ENCODE assay signal across 1 cellular context in the genomic region with DNA sequence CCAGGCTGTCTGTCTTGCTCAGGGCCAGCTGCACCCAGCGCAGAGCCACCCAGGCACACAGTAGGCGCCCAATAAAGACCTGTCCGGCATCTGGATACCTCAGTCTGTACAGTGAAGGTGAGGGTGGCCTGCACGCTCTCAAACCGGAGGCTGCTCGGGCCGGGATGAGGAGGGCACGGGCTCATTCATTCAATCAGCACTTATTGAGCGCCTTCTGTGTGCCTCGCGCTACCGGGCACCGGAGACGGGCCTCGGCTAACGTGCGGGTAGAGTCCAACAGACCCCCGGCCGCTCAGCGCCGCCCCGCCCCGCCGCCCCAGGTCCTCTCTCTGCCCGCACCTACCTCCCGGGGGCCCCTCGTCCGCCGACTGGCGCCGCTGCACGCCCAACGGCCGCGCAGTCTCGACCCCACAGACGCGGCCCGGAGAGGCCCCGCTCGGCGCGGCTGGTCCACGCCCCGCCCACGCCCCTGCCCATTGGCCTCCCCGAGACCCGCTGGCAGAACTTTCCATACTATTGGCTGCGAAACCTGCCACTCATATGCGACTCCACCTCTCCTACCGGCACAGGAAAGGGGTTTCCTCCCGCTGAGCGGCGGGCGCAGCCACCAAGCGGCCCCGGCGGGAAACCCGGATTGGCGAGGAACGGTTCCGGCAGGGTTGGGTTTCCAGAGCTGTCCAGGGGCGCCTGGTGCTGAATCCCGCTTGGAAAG.
TF ChIP-seq lines count a peak whose summit lies in the region.

A gene with protein sequence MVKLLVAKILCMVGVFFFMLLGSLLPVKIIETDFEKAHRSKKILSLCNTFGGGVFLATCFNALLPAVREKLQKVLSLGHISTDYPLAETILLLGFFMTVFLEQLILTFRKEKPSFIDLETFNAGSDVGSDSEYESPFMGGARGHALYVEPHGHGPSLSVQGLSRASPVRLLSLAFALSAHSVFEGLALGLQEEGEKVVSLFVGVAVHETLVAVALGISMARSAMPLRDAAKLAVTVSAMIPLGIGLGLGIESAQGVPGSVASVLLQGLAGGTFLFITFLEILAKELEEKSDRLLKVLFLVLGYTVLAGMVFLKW (minus strand): TSS at position 416 of the 712 bp plus-strand sequence. CDS start 2,760 bp downstream, outside the sequence.

TF ChIP-seq in WTC11, 78 proteins besides CTCF, POLR2A, EP300 and RAD21 (continued from another document and continues in another):
- TF ChIP-seq, protein P1, sequence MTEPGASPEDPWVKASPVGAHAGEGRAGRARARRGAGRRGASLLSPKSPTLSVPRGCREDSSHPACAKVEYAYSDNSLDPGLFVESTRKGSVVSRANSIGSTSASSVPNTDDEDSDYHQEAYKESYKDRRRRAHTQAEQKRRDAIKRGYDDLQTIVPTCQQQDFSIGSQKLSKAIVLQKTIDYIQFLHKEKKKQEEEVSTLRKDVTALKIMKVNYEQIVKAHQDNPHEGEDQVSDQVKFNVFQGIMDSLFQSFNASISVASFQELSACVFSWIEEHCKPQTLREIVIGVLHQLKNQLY (CRISPR knock-in tag; IDR thresholded peaks at IDR 0.05): no peak
- TF ChIP-seq, protein P2, sequence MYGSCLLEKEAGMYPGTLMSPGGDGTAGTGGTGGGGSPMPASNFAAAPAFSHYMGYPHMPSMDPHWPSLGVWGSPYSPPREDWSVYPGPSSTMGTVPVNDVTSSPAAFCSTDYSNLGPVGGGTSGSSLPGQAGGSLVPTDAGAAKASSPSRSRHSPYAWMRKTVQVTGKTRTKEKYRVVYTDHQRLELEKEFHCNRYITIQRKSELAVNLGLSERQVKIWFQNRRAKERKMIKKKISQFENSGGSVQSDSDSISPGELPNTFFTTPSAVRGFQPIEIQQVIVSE (CRISPR knock-in tag; IDR thresholded peaks at IDR 0.05; ENCODE audit: borderline replicate concordance): no peak
- TF ChIP-seq CREB1 (CRISPR knock-in tag; IDR thresholded peaks at IDR 0.05) (peak; percentile 96), ZNF317 (CRISPR knock-in tag; IDR thresholded peaks at IDR 0.05; ENCODE audit: borderline replicate concordance, low read depth) (peak; percentile 73; the same call in 1 of the 2 replicates), GRHL2 (CRISPR knock-in tag; IDR thresholded peaks at IDR 0.05; ENCODE audit: insufficient replicate concordance, severe bottlenecking) (no peak), ZNF138 (CRISPR knock-in tag; conservative IDR thresholded peaks at IDR 0.05) (peak; percentile 96), MXD4 (CRISPR knock-in tag; IDR thresholded peaks at IDR 0.05; ENCODE audit: borderline replicate concordance) (peak; percentile 93), TP53 (CRISPR knock-in tag; IDR thresholded peaks at IDR 0.05) (peak; percentile 98), ZNF232 (CRISPR knock-in tag; IDR thresholded peaks at IDR 0.05) (peak; percentile 91; the same call in 1 of the 2 replicates), PRRX2 (CRISPR knock-in tag; IDR thresholded peaks at IDR 0.05) (0 out of 2 replicates have a peak, but pooled peaks have one; percentile 79), ETV6 (CRISPR knock-in tag; IDR thresholded peaks at IDR 0.05) (peak; percentile 99), NFE2L1 (CRISPR knock-in tag; IDR thresholded peaks at IDR 0.05) (peak; percentile 96), NFATC4 (CRISPR knock-in tag; IDR thresholded peaks at IDR 0.05) (no peak), JAZF1 (CRISPR knock-in tag; IDR thresholded peaks at IDR 0.05) (no peak), MYBL2 (CRISPR knock-in tag; IDR thresholded peaks at IDR 0.05) (peak; percentile 93), ZNF416 (CRISPR knock-in tag; IDR thresholded peaks at IDR 0.05) (no peak), KAT7 (CRISPR knock-in tag; IDR thresholded peaks at IDR 0.05; ENCODE audit: borderline replicate concordance) (peak; percentile 87; the same call in 1 of the 2 replicates), NR3C1 (CRISPR knock-in tag; conservative IDR thresholded peaks at IDR 0.05; ENCODE audit: low read depth) (peak; percentile 98), ZNF219 (CRISPR knock-in tag; IDR thresholded peaks at IDR 0.05; ENCODE audit: borderline replicate concordance) (peak; percentile 97), HMGA2 (CRISPR knock-in tag; IDR thresholded peaks at IDR 0.05) (no peak)
- TF ChIP-seq, protein P3, sequence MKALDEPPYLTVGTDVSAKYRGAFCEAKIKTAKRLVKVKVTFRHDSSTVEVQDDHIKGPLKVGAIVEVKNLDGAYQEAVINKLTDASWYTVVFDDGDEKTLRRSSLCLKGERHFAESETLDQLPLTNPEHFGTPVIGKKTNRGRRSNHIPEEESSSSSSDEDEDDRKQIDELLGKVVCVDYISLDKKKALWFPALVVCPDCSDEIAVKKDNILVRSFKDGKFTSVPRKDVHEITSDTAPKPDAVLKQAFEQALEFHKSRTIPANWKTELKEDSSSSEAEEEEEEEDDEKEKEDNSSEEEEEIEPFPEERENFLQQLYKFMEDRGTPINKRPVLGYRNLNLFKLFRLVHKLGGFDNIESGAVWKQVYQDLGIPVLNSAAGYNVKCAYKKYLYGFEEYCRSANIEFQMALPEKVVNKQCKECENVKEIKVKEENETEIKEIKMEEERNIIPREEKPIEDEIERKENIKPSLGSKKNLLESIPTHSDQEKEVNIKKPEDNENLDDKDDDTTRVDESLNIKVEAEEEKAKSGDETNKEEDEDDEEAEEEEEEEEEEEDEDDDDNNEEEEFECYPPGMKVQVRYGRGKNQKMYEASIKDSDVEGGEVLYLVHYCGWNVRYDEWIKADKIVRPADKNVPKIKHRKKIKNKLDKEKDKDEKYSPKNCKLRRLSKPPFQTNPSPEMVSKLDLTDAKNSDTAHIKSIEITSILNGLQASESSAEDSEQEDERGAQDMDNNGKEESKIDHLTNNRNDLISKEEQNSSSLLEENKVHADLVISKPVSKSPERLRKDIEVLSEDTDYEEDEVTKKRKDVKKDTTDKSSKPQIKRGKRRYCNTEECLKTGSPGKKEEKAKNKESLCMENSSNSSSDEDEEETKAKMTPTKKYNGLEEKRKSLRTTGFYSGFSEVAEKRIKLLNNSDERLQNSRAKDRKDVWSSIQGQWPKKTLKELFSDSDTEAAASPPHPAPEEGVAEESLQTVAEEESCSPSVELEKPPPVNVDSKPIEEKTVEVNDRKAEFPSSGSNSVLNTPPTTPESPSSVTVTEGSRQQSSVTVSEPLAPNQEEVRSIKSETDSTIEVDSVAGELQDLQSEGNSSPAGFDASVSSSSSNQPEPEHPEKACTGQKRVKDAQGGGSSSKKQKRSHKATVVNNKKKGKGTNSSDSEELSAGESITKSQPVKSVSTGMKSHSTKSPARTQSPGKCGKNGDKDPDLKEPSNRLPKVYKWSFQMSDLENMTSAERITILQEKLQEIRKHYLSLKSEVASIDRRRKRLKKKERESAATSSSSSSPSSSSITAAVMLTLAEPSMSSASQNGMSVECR (CRISPR knock-in tag; IDR thresholded peaks at IDR 0.05; ENCODE audit: borderline replicate concordance): peak; percentile 99
- TF ChIP-seq, protein P4, sequence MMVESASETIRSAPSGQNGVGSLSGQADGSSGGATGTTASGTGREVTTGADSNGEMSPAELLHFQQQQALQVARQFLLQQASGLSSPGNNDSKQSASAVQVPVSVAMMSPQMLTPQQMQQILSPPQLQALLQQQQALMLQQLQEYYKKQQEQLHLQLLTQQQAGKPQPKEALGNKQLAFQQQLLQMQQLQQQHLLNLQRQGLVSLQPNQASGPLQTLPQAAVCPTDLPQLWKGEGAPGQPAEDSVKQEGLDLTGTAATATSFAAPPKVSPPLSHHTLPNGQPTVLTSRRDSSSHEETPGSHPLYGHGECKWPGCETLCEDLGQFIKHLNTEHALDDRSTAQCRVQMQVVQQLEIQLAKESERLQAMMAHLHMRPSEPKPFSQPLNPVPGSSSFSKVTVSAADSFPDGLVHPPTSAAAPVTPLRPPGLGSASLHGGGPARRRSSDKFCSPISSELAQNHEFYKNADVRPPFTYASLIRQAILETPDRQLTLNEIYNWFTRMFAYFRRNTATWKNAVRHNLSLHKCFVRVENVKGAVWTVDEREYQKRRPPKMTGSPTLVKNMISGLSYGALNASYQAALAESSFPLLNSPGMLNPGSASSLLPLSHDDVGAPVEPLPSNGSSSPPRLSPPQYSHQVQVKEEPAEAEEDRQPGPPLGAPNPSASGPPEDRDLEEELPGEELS (CRISPR knock-in tag; IDR thresholded peaks at IDR 0.05): peak; percentile 88
- TF ChIP-seq, protein P5, sequence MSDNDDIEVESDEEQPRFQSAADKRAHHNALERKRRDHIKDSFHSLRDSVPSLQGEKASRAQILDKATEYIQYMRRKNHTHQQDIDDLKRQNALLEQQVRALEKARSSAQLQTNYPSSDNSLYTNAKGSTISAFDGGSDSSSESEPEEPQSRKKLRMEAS (CRISPR knock-in tag; IDR thresholded peaks at IDR 0.05): peak; percentile 82; the same call in 1 of the 2 replicates
- TF ChIP-seq, protein P6, sequence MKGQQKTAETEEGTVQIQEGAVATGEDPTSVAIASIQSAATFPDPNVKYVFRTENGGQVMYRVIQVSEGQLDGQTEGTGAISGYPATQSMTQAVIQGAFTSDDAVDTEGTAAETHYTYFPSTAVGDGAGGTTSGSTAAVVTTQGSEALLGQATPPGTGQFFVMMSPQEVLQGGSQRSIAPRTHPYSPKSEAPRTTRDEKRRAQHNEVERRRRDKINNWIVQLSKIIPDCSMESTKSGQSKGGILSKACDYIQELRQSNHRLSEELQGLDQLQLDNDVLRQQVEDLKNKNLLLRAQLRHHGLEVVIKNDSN (CRISPR knock-in tag; IDR thresholded peaks at IDR 0.05): peak; percentile 84
- TF ChIP-seq, protein P7, sequence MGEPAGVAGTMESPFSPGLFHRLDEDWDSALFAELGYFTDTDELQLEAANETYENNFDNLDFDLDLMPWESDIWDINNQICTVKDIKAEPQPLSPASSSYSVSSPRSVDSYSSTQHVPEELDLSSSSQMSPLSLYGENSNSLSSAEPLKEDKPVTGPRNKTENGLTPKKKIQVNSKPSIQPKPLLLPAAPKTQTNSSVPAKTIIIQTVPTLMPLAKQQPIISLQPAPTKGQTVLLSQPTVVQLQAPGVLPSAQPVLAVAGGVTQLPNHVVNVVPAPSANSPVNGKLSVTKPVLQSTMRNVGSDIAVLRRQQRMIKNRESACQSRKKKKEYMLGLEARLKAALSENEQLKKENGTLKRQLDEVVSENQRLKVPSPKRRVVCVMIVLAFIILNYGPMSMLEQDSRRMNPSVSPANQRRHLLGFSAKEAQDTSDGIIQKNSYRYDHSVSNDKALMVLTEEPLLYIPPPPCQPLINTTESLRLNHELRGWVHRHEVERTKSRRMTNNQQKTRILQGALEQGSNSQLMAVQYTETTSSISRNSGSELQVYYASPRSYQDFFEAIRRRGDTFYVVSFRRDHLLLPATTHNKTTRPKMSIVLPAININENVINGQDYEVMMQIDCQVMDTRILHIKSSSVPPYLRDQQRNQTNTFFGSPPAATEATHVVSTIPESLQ (CRISPR knock-in tag; IDR thresholded peaks at IDR 0.05): no peak; the same call in 1 of the 2 replicates
- TF ChIP-seq, protein P8, sequence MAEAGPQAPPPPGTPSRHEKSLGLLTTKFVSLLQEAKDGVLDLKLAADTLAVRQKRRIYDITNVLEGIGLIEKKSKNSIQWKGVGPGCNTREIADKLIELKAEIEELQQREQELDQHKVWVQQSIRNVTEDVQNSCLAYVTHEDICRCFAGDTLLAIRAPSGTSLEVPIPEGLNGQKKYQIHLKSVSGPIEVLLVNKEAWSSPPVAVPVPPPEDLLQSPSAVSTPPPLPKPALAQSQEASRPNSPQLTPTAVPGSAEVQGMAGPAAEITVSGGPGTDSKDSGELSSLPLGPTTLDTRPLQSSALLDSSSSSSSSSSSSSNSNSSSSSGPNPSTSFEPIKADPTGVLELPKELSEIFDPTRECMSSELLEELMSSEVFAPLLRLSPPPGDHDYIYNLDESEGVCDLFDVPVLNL (CRISPR knock-in tag; IDR thresholded peaks at IDR 0.05; ENCODE audit: borderline replicate concordance, low read depth): peak; percentile 67; the same call in 1 of the 2 replicates
- TF ChIP-seq, protein P9, sequence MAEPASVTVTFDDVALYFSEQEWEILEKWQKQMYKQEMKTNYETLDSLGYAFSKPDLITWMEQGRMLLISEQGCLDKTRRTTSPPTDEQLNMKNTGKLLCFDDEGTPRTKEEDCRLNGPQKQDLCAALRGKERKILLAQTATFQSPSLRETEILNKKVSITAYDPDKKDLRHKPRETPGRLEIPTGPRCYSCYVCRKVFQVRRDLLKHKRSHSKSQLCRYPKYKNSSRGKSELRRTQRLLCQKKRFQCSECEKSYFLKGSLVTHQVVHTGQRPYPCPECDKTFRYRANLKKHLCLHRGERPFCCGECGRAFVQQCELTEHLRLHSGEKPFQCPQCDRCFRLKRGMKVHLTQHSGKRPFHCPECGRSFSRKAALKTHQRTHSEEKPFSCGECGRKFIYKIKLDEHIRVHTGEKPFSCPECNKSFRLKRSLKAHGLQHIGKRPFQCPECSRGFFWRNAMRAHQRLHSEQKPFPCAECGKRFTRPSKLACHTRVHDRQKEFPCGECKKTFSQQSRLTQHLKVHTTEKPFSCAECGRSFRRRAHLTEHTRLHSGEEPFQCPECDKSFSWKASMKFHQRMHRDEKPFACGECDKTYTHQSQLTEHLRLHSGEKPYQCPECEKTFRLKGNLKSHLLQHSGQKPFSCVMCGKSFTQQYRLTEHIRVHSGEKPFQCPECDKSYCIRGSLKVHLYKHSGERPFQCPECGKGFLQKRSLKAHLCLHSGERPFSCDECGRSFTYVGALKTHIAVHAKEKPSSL (CRISPR knock-in tag; conservative IDR thresholded peaks at IDR 0.05): no peak
- TF ChIP-seq, protein P10, sequence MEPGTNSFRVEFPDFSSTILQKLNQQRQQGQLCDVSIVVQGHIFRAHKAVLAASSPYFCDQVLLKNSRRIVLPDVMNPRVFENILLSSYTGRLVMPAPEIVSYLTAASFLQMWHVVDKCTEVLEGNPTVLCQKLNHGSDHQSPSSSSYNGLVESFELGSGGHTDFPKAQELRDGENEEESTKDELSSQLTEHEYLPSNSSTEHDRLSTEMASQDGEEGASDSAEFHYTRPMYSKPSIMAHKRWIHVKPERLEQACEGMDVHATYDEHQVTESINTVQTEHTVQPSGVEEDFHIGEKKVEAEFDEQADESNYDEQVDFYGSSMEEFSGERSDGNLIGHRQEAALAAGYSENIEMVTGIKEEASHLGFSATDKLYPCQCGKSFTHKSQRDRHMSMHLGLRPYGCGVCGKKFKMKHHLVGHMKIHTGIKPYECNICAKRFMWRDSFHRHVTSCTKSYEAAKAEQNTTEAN (CRISPR knock-in tag; IDR thresholded peaks at IDR 0.05): peak; percentile 97
- TF ChIP-seq, protein P11, sequence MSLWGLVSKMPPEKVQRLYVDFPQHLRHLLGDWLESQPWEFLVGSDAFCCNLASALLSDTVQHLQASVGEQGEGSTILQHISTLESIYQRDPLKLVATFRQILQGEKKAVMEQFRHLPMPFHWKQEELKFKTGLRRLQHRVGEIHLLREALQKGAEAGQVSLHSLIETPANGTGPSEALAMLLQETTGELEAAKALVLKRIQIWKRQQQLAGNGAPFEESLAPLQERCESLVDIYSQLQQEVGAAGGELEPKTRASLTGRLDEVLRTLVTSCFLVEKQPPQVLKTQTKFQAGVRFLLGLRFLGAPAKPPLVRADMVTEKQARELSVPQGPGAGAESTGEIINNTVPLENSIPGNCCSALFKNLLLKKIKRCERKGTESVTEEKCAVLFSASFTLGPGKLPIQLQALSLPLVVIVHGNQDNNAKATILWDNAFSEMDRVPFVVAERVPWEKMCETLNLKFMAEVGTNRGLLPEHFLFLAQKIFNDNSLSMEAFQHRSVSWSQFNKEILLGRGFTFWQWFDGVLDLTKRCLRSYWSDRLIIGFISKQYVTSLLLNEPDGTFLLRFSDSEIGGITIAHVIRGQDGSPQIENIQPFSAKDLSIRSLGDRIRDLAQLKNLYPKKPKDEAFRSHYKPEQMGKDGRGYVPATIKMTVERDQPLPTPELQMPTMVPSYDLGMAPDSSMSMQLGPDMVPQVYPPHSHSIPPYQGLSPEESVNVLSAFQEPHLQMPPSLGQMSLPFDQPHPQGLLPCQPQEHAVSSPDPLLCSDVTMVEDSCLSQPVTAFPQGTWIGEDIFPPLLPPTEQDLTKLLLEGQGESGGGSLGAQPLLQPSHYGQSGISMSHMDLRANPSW (CRISPR knock-in tag; conservative IDR thresholded peaks at IDR 0.05; ENCODE audit: low read depth): peak; percentile 97
